ENCODE assay signal across 29 cellular contexts in the genomic region with DNA sequence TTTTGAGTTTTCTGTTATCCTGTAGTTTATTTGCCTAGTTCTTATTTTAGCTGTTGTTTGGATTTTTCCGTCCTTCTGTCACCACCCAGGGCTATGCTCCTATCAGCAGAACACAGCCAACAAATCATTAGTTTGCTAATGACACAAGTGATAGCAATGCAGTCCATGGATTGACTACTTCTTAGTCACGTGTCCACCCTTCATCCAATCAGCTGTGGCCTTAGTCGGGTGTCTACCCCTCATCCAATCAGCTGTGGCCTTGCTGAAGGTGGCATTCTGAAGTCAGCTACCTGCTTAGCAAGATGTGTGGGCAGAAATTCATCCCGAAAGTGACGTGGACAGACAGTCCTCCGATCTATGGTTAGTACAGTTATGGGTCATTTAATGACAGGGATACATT.
DNase-seq lines count a peak whose midpoint lies in the region; FAIRE-seq and TF ChIP-seq lines count a peak whose summit lies in the region.
"Had no signal": no experiment of that assay in that cellular context is flagged by ENCODE, and none has a peak within 500 bp of the region (broad histone marks: within the 10 kb centered on the region; RNA-seq: fewer than 3 reads in every experiment).

No MANE protein-coding gene starts in this region.

- H2BK5ac ChIP-seq in mesendoderm (ENCODE audit: low read length) = no peak overlapping the region

- no peak overlapping the region for H3K27ac ChIP-seq in mesendoderm (ENCODE audit: low read depth, low read length)
- no peak overlapping the region for H3K27ac ChIP-seq in coronary artery
- H3K27ac ChIP-seq: hepatocyte, SJSA1 had no signal

- FAIRE-seq in GM12892 (lab: Jason Lieb, UNC) (peak; percentile 54), RCC 7860 (lab: Jason Lieb, UNC) (no peak)
- FAIRE-seq: GM18507 had no signal

- H3K4me3 ChIP-seq in BE2C (ENCODE audit: low read depth, low read length) (no peak overlapping the region), mesendoderm (ENCODE audit: low read length) (no peak overlapping the region), coronary artery (no peak overlapping the region)
- H3K4me3 ChIP-seq: GM23338, hepatocyte, MG63, SJSA1 had no signal

- no peaks in the 10 kb centered on the region for H3K79me1 ChIP-seq in mesendoderm (ENCODE audit: low read length)

- WGBS in mesendoderm (ENCODE audit: extremely low coverage, insufficient coverage, low lambda C conversion rate) = no CpG with 5 or more reads among the region's 6 CpGs

- H3K4ac ChIP-seq in mesendoderm (ENCODE audit: low read depth, low read length) = no peak overlapping the region

- no peak overlapping the region for H3K4me2 ChIP-seq in mesendoderm (ENCODE audit: low read length)
- H3K4me2 ChIP-seq: GM23338, hepatocyte had no signal

- H2BK120ac ChIP-seq in mesendoderm (ENCODE audit: low read depth, low read length) = no peak overlapping the region

- H3K36me3 ChIP-seq in BE2C (no peaks in the 10 kb centered on the region), mesendoderm (ENCODE audit: control insufficient read depth, insufficient read depth, low read length) (no peaks in the 10 kb centered on the region)
- H3K36me3 ChIP-seq: MG63, SJSA1 had no signal

- H3K9me3 ChIP-seq in BE2C = no peaks in the 10 kb centered on the region
- H3K9me3 ChIP-seq: MG63, SJSA1 had no signal

- TF ChIP-seq POLR2A in GM12892 (IDR thresholded peaks at IDR 0.05; ENCODE audit: low read depth, low read length) = no peak

- no peak overlapping the region for H3K18ac ChIP-seq in mesendoderm (ENCODE audit: low read length)

- DNase-seq in BE2C (peak; percentile 22), GM12892 (ENCODE audit: insufficient read length) (no peak), RKO (ENCODE audit: low spot score) (peak; percentile 4), mesendoderm (peak; percentile 81), coronary artery (ENCODE audit: low spot score) (no peak), 8988T (no peak), RCC 7860 (ENCODE audit: low spot score) (no peak)
- DNase-seq: activated CD4-positive, CD25-positive, alpha-beta regulatory T cell treated with anti-CD3 and anti-CD28 coated beads, Interleukin-2, amount 50 U/mL, for 72 hours; activated CD8-positive, alpha-beta T cell treated with anti-CD3 and anti-CD28 coated beads, Interleukin-2, amount 10 ng/mL, durations not matched to agents 7 days and 5 days; activated naive CD4-positive, alpha-beta T cell treated with anti-CD3 and anti-CD28 coated beads, Interleukin-2, amount 10 ng/mL, durations not matched to agents 7 days and 5 days; AML-193; amniotic stem cell; CD4-positive, alpha-beta T cell; HFFc6; KBM-7; kidney glomerular epithelial cell; MG63; naive thymus-derived CD4-positive, alpha-beta T cell; NCI-H1417 treated with DMSO at 0.1 percent for 48 hours; NCI-H2029 treated with DMSO at 0.1 percent for 48 hours; NCI-H526; right cardiac atrium; RPMI8226; stimulated activated CD4-positive, alpha-beta T cell treated with anti-CD3 and anti-CD28 coated beads, Interleukin-1b, Interleukin-23, amount 100 ng/mL, for 48 hours; stimulated activated naive CD8-positive, alpha-beta T cell treated with anti-CD3 and anti-CD28 coated beads, Interleukin-15, amount 100 ng/mL, for 72 hours had no signal

- no peak overlapping the region for H3K23ac ChIP-seq in mesendoderm (ENCODE audit: low read length)

- no peaks in the 10 kb centered on the region for H3K79me2 ChIP-seq in mesendoderm (ENCODE audit: control insufficient read depth, insufficient read depth, low read length)
- H3K79me2 ChIP-seq: hepatocyte had no signal

- no peak overlapping the region for H2BK15ac ChIP-seq in mesendoderm (replicated peaks; ENCODE audit: low read depth)

- no peak overlapping the region for H4K8ac ChIP-seq in mesendoderm (ENCODE audit: low read depth, low read length)

- H3K27me3 ChIP-seq in BE2C (no peaks in the 10 kb centered on the region), mesendoderm (ENCODE audit: insufficient read depth, low read length, poor library complexity) (no peaks in the 10 kb centered on the region)
- H3K27me3 ChIP-seq: hepatocyte, MG63, SJSA1 had no signal

- H2AK5ac ChIP-seq in mesendoderm (ENCODE audit: low read length) = peak overlapping the region; percentile 5

- peak overlapping the region; percentile 10 for H3K56ac ChIP-seq in mesendoderm (ENCODE audit: low read length)

- TF ChIP-seq CTCF in BE2C (IDR thresholded peaks at IDR 0.05; ENCODE audit: low read depth, low read length) (no peak), coronary artery (IDR thresholded peaks at IDR 0.05) (no peak)

- H3K9ac ChIP-seq in mesendoderm (ENCODE audit: low read length) = no peak overlapping the region

- H4K5ac ChIP-seq in mesendoderm (ENCODE audit: low read length) = no peak overlapping the region

- H3K4me1 ChIP-seq in BE2C (no peaks in the 10 kb centered on the region), mesendoderm (ENCODE audit: control insufficient read depth, low read depth, low read length) (peaks cover 6% of the 10 kb centered on the region)
- H3K4me1 ChIP-seq: SJSA1 had no signal

Comparison
In these comparisons a context has a peak if more than half of its experiments do, and no peak if none do; other contexts are left out.
1. DNase-seq: peak in BE2C (single experiment), RKO (single experiment) and mesendoderm (single experiment); none in GM12892 (single experiment), coronary artery (single experiment), 8988T (single experiment) and RCC 7860 (single experiment).